ENCODE assay signal across 8 cellular contexts in the genomic region with DNA sequence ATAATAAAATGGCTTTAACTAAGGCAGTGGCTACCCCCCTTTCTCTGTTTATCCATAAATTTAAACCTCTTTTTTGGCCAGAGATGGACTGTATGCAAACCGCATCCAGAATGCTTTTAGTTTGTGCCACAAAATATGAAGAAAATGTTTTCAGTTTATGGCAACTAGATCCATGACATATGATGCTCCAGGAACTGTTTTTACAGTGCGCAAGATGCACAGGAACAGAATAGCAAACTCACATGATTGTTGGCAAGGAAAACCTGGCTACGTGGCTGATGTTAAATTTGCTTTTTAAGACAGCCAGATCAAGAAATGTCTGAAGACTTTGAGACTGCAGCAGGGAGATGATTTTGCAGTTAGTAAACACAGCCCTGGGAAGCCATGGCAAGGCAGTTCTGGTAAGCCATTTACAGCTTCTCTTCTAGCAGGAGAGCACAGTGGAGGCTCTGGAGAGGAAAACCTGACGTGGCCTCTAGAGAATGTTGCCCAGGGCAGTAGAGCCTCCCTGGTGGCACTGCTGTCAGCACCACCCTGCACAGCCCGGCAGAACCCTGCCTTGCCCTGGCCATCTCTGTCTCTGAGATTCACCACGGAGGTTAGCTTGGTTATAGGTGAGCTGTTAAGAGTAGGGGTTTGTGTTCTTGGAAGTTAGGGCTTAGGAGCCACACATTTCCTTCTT.
DNase-seq lines count a peak whose midpoint lies in the region; ATAC-seq and TF ChIP-seq lines count a peak whose summit lies in the region.

No MANE protein-coding gene starts in this region.

- intact Hi-C loops in psoas muscle (cut with DNase I): no loop called here

- 10 to 21% (median 14%) methylated on average over 6 of the region's 6 CpGs for WGBS in psoas muscle, 3 donors

- peak overlapping the region; percentile 79 for H3K27ac ChIP-seq in psoas muscle

- peak; percentile 73 for ATAC-seq in esophagus mucosa
- ATAC-seq in psoas muscle: peak; percentile 74 to 91 (median 86)
- ATAC-seq in HG03378 (IDR thresholded peaks at IDR 0.05; ENCODE audit: unreplicated experiment): no peak

- H3K36me3 ChIP-seq in psoas muscle (ENCODE audit: insufficient read depth in 1 of 2, low read depth in 1 of 2): no peaks in the 10 kb centered on the region

- H3K27me3 ChIP-seq in psoas muscle (ENCODE audit: insufficient read depth in 3 of 3, low read length in 2 of 3): no peaks in the 10 kb centered on the region

- DNase-seq in GM04504 (ENCODE audit: low read depth) (peak; percentile 38), psoas muscle (no peak), NCI-H524 treated with DMSO at 0.1 percent for 48 hours (lab: John Stamatoyannopoulos, UW) (no peak), cerebellum (ENCODE audit: low spot score) (no peak), NCI-H526 treated with DMSO at 0.1 percent for 48 hours (lab: John Stamatoyannopoulos, UW) (no peak)
- DNase-seq in activated CD4-positive, alpha-beta T cell treated with anti-CD3 and anti-CD28 coated beads for 48 hours: peak; percentile 44

- peaks cover 46% of the 10 kb centered on the region for H3K4me1 ChIP-seq in psoas muscle

- H3K9me3 ChIP-seq in psoas muscle: no peaks in the 10 kb centered on the region

- H3K4me3 ChIP-seq in psoas muscle: peak overlapping the region; percentile 50

- no peak for TF ChIP-seq CTCF in psoas muscle (IDR thresholded peaks at IDR 0.05)

Comparison
In these comparisons a context has a peak if more than half of its experiments do, and no peak if none do; other contexts are left out.
1. DNase-seq: peak in GM04504 (single experiment) and activated CD4-positive, alpha-beta T cell treated with anti-CD3 and anti-CD28 coated beads for 48 hours (single experiment); none in psoas muscle (0 of 2), NCI-H524 treated with DMSO at 0.1 percent for 48 hours (single experiment), cerebellum (single experiment) and NCI-H526 treated with DMSO at 0.1 percent for 48 hours (single experiment).